ENCODE assay signal across 17 cellular contexts in genomic region chr19:15109768-15110417, GRCh38. TPM values are rescaled to one million over a fixed set of nuclear protein-coding genes. Genes with fewer than 3 reads are reported as not detected.
DNase-seq lines count a peak whose midpoint lies in the region; ATAC-seq and TF ChIP-seq lines count a peak whose summit lies in the region.
"Had no signal": no experiment of that assay in that cellular context is flagged by ENCODE, and none has a peak within 500 bp of the region (broad histone marks: within the 10 kb centered on the region; RNA-seq: fewer than 3 reads in every experiment).

No MANE protein-coding gene starts in this region.

- H2AFZ ChIP-seq in SK-N-SH (ENCODE audit: low read depth), result no peak overlapping the region
- H2AFZ ChIP-seq: GM23248 had no signal

- TF ChIP-seq RAD21 in SK-N-SH (IDR thresholded peaks at IDR 0.05; ENCODE audit: low read length), result no peak

- TF ChIP-seq POLR2A in sigmoid colon (IDR thresholded peaks at IDR 0.05), result no peak
- no peak for TF ChIP-seq POLR2A in body of pancreas (IDR thresholded peaks at IDR 0.05)

- peaks cover 36 to 56% of the 10 kb centered on the region in 2 experiments for H3K36me3 ChIP-seq in SK-N-SH (replicated peaks in 1 of 2; ENCODE audit: control insufficient read depth in 1 of 2, insufficient read depth in 2 of 2, low read length in 1 of 2)
- H3K36me3 ChIP-seq in sigmoid colon, result peaks cover 25 to 55% (median 41%) of the 10 kb centered on the region in 4 donors
- H3K36me3 ChIP-seq in body of pancreas (replicated peaks in 1 of 2; ENCODE audit: insufficient read depth in 1 of 2, low read depth in 2 of 2), result peaks cover 0 to 3% of the 10 kb centered on the region in 2 donors

- POLR2A ChIA-PET in SK-N-SH (lab: Yijun Ruan, JAX), result no interaction called here

- CTCF ChIA-PET in SK-N-SH (lab: Yijun Ruan, JAX), result interaction anchor here (1.2 to 2.9 kb wide), 3 partner anchors 8 to 18 kb away, joined by 5 to 16 read pairs (median 6); no protein-coding TSS in a partner anchor

- TF ChIP-seq EP300 in SK-N-SH (IDR thresholded peaks at IDR 0.05; ENCODE audit: borderline replicate concordance in 1 of 2, low read depth in 1 of 2, low read length in 1 of 2) (no peak), sigmoid colon (IDR thresholded peaks at IDR 0.05) (no peak)

- H4K20me1 ChIP-seq in SK-N-SH (ENCODE audit: insufficient read depth), result 0 out of 2 replicates have a peak, but pooled peaks cover 4% of the 10 kb centered on the region

- intact Hi-C loops in sigmoid colon (cut with DNase I) (loop anchor here (5.0 kb wide), 3 partner anchors 42 to 342 kb away; no protein-coding TSS in a partner anchor), body of pancreas (cut with DNase I) (no loop called here)

- no peaks in the 10 kb centered on the region for H3K9me2 ChIP-seq in SK-N-SH

- H3K79me2 ChIP-seq in SK-N-SH (ENCODE audit: insufficient read depth), result peaks cover 28% of the 10 kb centered on the region

- H3K9me3 ChIP-seq in SK-N-SH (no peaks in the 10 kb centered on the region), sigmoid colon (no peaks in the 10 kb centered on the region), body of pancreas (no peaks in the 10 kb centered on the region)

- H3F3A ChIP-seq in SK-N-SH (replicated peaks; ENCODE audit: insufficient read depth), result peaks cover 21% of the 10 kb centered on the region

- H3K9ac ChIP-seq in SK-N-SH, result no peak overlapping the region
- H3K9ac ChIP-seq: BLaER1 treated with 17β-estradiol and CSF1 and Interleukin-3, amounts not matched to agents 10 nM and 100 nM; GM23248 had no signal

- no peak overlapping the region for H3K4me3 ChIP-seq in SK-N-SH (ENCODE audit: low read depth in 2 of 2, low read length in 1 of 2)
- no peak overlapping the region for H3K4me3 ChIP-seq in sigmoid colon
- no peak overlapping the region for H3K4me3 ChIP-seq in body of pancreas
- H3K4me3 ChIP-seq: BLaER1 treated with 17β-estradiol and CSF1 and Interleukin-3, amounts not matched to agents 10 nM and 100 nM; GM12878; GM23248 had no signal

- no peak overlapping the region for H3K4me2 ChIP-seq in SK-N-SH
- H3K4me2 ChIP-seq: BLaER1 treated with 17β-estradiol and CSF1 and Interleukin-3, amounts not matched to agents 10 nM and 100 nM had no signal

- DNase-seq in SK-N-SH (peak; percentile 35), DMS53 treated with DMSO at 0.1 percent for 48 hours (lab: John Stamatoyannopoulos, UW; ENCODE audit: unreplicated experiment) (peak; percentile 0), NCI-H69 (lab: John Stamatoyannopoulos, UW) (peak; percentile 29), sigmoid colon (no peak), body of pancreas (no peak), NCI-H446 (lab: John Stamatoyannopoulos, UW) (no peak)
- DNase-seq: ACHN; CD4-positive, CD25-positive, alpha-beta regulatory T cell; DMS79; GM23248 had no signal

- H3K27me3 ChIP-seq in SK-N-SH (ENCODE audit: insufficient read depth) (no peaks in the 10 kb centered on the region), sigmoid colon (no peaks in the 10 kb centered on the region), body of pancreas (no peaks in the 10 kb centered on the region)
- H3K27me3 ChIP-seq: BLaER1 treated with 17β-estradiol and CSF1 and Interleukin-3, amounts not matched to agents 10 nM and 100 nM had no signal

- WGBS in SK-N-SH (ENCODE audit: low lambda C conversion rate), result no CpG with 5 or more reads among the region's 49 CpGs
- 88 to 92% methylated on average over 49 of the region's 49 CpGs for WGBS in sigmoid colon, 2 donors
- WGBS in body of pancreas, 2 donors, result 86 to 91% methylated on average over 7 to 36 of the region's 49 CpGs

- ATAC-seq in SK-N-SH treated with all-trans-retinoic acid at 6 μM for 48 hours (no peak), body of pancreas (no peak), GM21737 (IDR thresholded peaks at IDR 0.05; ENCODE audit: unreplicated experiment) (no peak)
- ATAC-seq: GM12878 had no signal

- TF ChIP-seq CTCF in SK-N-SH (IDR thresholded peaks at IDR 0.05), result no peak
- no peak for TF ChIP-seq CTCF in sigmoid colon (IDR thresholded peaks at IDR 0.05)
- no peak for TF ChIP-seq CTCF in body of pancreas (IDR thresholded peaks at IDR 0.05)

- H3K4me1 ChIP-seq in SK-N-SH (ENCODE audit: control insufficient read depth in 1 of 2, insufficient read depth in 2 of 2, low read depth in 1 of 2, low read length in 1 of 2), result peaks cover 0 to 9% of the 10 kb centered on the region in 2 experiments; a peak in 1 of 4 replicates
- H3K4me1 ChIP-seq in sigmoid colon, result peaks cover 0 to 32% (median 24%) of the 10 kb centered on the region in 4 donors
- H3K4me1 ChIP-seq in body of pancreas, result peaks cover 4% of the 10 kb centered on the region

- no peak overlapping the region for H3K27ac ChIP-seq in SK-N-SH (ENCODE audit: low read depth in 2 of 2, low read length in 1 of 2)
- H3K27ac ChIP-seq in sigmoid colon, result peak overlapping the region in 3 of 4 donors; percentile 6 to 98 (median 95)
- no peak overlapping the region for H3K27ac ChIP-seq in body of pancreas
- H3K27ac ChIP-seq: BLaER1 treated with 17β-estradiol and CSF1 and Interleukin-3, amounts not matched to agents 10 nM and 100 nM; GM23248 had no signal

TF ChIP-seq in SK-N-SH, 30 proteins besides CTCF, POLR2A, EP300 and RAD21 (continues in another document):
- TF ChIP-seq TCF12 (IDR thresholded peaks at IDR 0.05) (no peak), TAF1 (IDR thresholded peaks at IDR 0.05; ENCODE audit: borderline replicate concordance, low read depth, low read length) (no peak), FOXJ3 (CRISPR knock-in tag; IDR thresholded peaks at IDR 0.05) (no peak), PBX3 (IDR thresholded peaks at IDR 0.05) (no peak), NFIC (IDR thresholded peaks at IDR 0.05; ENCODE audit: borderline replicate concordance) (no peak), GATA2 (CRISPR knock-in tag; IDR thresholded peaks at IDR 0.05) (no peak), FOXM1 (IDR thresholded peaks at IDR 0.05; ENCODE audit: low read depth) (no peak), SMC3 (IDR thresholded peaks at IDR 0.05; ENCODE audit: low read depth, low read length) (no peak), MEF2A (IDR thresholded peaks at IDR 0.05; ENCODE audit: borderline replicate concordance, low read depth) (no peak), MAX (IDR thresholded peaks at IDR 0.05; ENCODE audit: low read depth) (no peak), RXRA (IDR thresholded peaks at IDR 0.05; ENCODE audit: borderline replicate concordance, low read depth) (no peak)

TF ChIP-seq in SK-N-SH treated with all-trans-retinoic acid at 6 μM for 48 hours, 23 proteins besides CTCF, POLR2A, EP300 and RAD21 (continues in another document):
- TF ChIP-seq PATZ1 (CRISPR knock-in tag; IDR thresholded peaks at IDR 0.05; ENCODE audit: borderline replicate concordance) (no peak), SNAI2 (CRISPR knock-in tag; IDR thresholded peaks at IDR 0.05) (no peak), GLIS3 (CRISPR knock-in tag; IDR thresholded peaks at IDR 0.05) (no peak), ZFP3 (CRISPR knock-in tag; IDR thresholded peaks at IDR 0.05) (no peak), ZNF565 (CRISPR knock-in tag; conservative IDR thresholded peaks at IDR 0.05; ENCODE audit: low read depth) (no peak), BACH2 (CRISPR knock-in tag; IDR thresholded peaks at IDR 0.05; ENCODE audit: borderline replicate concordance) (no peak), ARNTL (CRISPR knock-in tag; IDR thresholded peaks at IDR 0.05; ENCODE audit: borderline replicate concordance, low read depth) (no peak), OSR1 (CRISPR knock-in tag; IDR thresholded peaks at IDR 0.05) (no peak), ISL1 (CRISPR knock-in tag; IDR thresholded peaks at IDR 0.05) (no peak), ZNF8 (CRISPR knock-in tag; IDR thresholded peaks at IDR 0.05) (no peak), TOX (CRISPR knock-in tag; IDR thresholded peaks at IDR 0.05; ENCODE audit: borderline replicate concordance) (no peak), CSRNP3 (CRISPR knock-in tag; IDR thresholded peaks at IDR 0.05) (no peak), ZNF70 (CRISPR knock-in tag; IDR thresholded peaks at IDR 0.05) (no peak), PPARA (CRISPR knock-in tag; IDR thresholded peaks at IDR 0.05; ENCODE audit: borderline replicate concordance) (no peak), CSDC2 (CRISPR knock-in tag; IDR thresholded peaks at IDR 0.05) (no peak)

RNA-seq across cellular contexts. Expression of gene SYDE1, which starts 2.7 kb away (rescaled TPM):
- 40.6 and 44.1 TPM in 2 replicates for polyA plus RNA-seq in SK-N-SH (2012; rRNA removed)
- polyA plus RNA-seq in SK-N-SH (2012; cell fraction: cytosol; rRNA removed), result 14.8 and 25.3 TPM in 2 replicates
- polyA plus RNA-seq in SK-N-SH (2012; cell fraction: nucleus; rRNA removed), result 69.9 and 87.2 TPM in 2 replicates
- total RNA-seq in sigmoid colon, result 10 to 100 TPM; 29.6 to 39.9 (median 35.8) TPM
- 1 to 10 TPM; 1.2 to 5.6 (median 4.8) TPM for polyA plus RNA-seq in sigmoid colon
- 1 to 10 TPM; 6.3 to 9.9 TPM for total RNA-seq in body of pancreas
- total RNA-seq: CD4-positive, CD25-positive, alpha-beta regulatory T cell; GM12878 had no signal
- polyA plus RNA-seq: CD4-positive, CD25-positive, alpha-beta regulatory T cell; GM12878 had no signal

RNA-seq across cellular contexts. Expression of gene OR1I1, which starts 27.9 kb away (rescaled TPM):
- polyA plus RNA-seq in SK-N-SH (2012; rRNA removed) (not detected in 2 replicates), sigmoid colon (not detected)
- not detected in 2 replicates for polyA plus RNA-seq in SK-N-SH (2012; cell fraction: cytosol; rRNA removed)
- polyA plus RNA-seq in SK-N-SH (2012; cell fraction: nucleus; rRNA removed), result not detected in 2 replicates
- total RNA-seq in sigmoid colon (not detected), body of pancreas (not detected)
- total RNA-seq: A172; CD4-positive, CD25-positive, alpha-beta regulatory T cell; G401; GM12878; GM23248; H7 had no signal
- polyA plus RNA-seq: CD4-positive, CD25-positive, alpha-beta regulatory T cell; GM12878; GM23248 had no signal

Comparison
In these comparisons a context has a peak if more than half of its experiments do, and no peak if none do; other contexts are left out.
1. DNase-seq: peak in SK-N-SH (single experiment), DMS53 treated with DMSO at 0.1 percent for 48 hours (single experiment) and NCI-H69 (single experiment); none in sigmoid colon (single experiment), body of pancreas (0 of 4) and NCI-H446 (0 of 2).
2. H3K27ac ChIP-seq: peak in sigmoid colon (3 of 4); none in SK-N-SH (0 of 2) and body of pancreas (0 of 4).